19 cellular contexts compared by ENCODE assay signal in genomic region chr15:99982662-99983061, GRCh38.
"Had no signal": no experiment of that assay in that cellular context is flagged by ENCODE, and none has a peak within 500 bp of the region (broad histone marks: within the 10 kb centered on the region; RNA-seq: fewer than 3 reads in every experiment).

No MANE protein-coding gene starts in this region.

- H3K27me3 ChIP-seq: esophagus squamous epithelium had no signal

- ATAC-seq: activated CD4-positive, alpha-beta T cell treated with anti-CD3 and anti-CD28 coated beads for 36 hours; activated CD8-positive, alpha-beta T cell treated with anti-CD3 and anti-CD28 coated beads for 36 hours; activated naive CD4-positive, alpha-beta T cell treated with anti-CD3 and anti-CD28 coated beads, Interleukin-2, amount 50 U/mL, for 72 hours had no signal

- H3K36me3 ChIP-seq: esophagus squamous epithelium, prostate gland, WERI-Rb-1 had no signal

- H3K27ac ChIP-seq: esophagus squamous epithelium, prostate gland, WERI-Rb-1 had no signal

- DNase-seq: activated CD4-positive, alpha-beta T cell treated with anti-CD3 and anti-CD28 coated beads for 36 hours; activated CD8-positive, alpha-beta T cell treated with anti-CD3 and anti-CD28 coated beads for 36 hours; activated effector memory CD4-positive, alpha-beta T cell treated with anti-CD3 and anti-CD28 coated beads, Interleukin-2, amount 50 U/mL, for 16 hours; activated T-cell treated with anti-CD3 and anti-CD28 coated beads, Interleukin-2, amount 50 U/mL, for 48 hours; caudate nucleus; esophagus squamous epithelium; hippocampal formation; kidney glomerular epithelial cell; midbrain; nucleus accumbens; small intestine; stimulated activated CD4-positive, alpha-beta T cell treated with anti-CD3 and anti-CD28 coated beads, Interleukin-4, amount 100 ng/mL, for 4 hours; stimulated activated CD8-positive, alpha-beta memory T cell treated with anti-CD3 and anti-CD28 coated beads, Interleukin-4, amount 100 ng/mL, for 48 hours; stimulated activated naive CD4-positive, alpha-beta T cell treated with Interleukin-2 at 50 U/mL for 16 hours; substantia nigra had no signal

- H3K4me3 ChIP-seq: coronary artery, esophagus squamous epithelium, prostate gland had no signal

- H3K4me1 ChIP-seq: prostate gland had no signal

- H3K9me3 ChIP-seq: esophagus squamous epithelium, prostate gland had no signal
